ENCODE assay signal across 26 cellular contexts in the genomic region with DNA sequence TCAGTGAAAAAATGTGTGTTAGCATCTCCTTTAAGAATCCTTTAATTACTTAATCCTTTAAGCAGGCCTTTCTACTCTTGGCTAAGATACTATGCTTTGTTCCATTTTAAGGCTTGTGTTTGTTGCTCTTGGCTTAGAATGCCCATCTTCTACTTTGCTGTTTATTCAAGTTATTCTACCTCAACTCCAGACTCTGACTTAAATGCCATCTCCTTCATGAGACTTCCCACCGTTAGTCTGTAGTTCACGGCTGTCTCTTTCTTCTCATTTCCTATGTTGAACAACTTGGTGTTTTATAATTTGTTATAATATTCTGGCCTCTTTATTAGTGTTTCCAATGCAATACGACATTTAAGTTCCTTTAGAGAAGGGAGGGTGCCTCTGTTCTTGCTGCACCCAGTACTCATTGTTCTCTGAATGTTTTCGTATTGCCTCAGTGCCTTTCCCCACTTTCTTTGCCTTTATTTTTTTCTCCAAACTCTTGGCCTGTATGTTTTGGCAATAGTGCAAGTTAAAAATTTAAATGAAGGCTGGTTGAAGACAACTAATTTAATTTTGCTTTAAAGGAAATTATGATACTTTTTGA. TPM values are rescaled to one million over a fixed set of nuclear protein-coding genes. Genes with fewer than 3 reads are reported as not detected.
DNase-seq lines count a peak whose midpoint lies in the region; ATAC-seq and TF ChIP-seq lines count a peak whose summit lies in the region.
"Had no signal": no experiment of that assay in that cellular context is flagged by ENCODE, and none has a peak within 500 bp of the region (broad histone marks: within the 10 kb centered on the region; RNA-seq: fewer than 3 reads in every experiment).

No MANE protein-coding gene starts in this region.

- no peak for DNase-seq in left ventricle myocardium inferior
- no peak for DNase-seq in cardiac septum (ENCODE audit: low spot score)
- no peak for DNase-seq in central memory CD8-positive, alpha-beta T cell (ENCODE audit: low spot score in 2 of 2)
- no peak for DNase-seq in right cardiac atrium
- no peak for DNase-seq in NCI-H748 treated with DMSO at 0.1 percent for 48 hours (lab: John Stamatoyannopoulos, UW)
- DNase-seq: activated CD8-positive, alpha-beta memory T cell treated with anti-CD3 and anti-CD28 coated beads, Interleukin-2, amount 50 U/mL, for 4 hours; activated gamma-delta T cell; adrenal gland; foreskin fibroblast; hypothalamus; NCI-H1436; NCI-H2171; NCI-H69; stimulated activated CD4-positive, alpha-beta T cell treated with anti-CD3 and anti-CD28 coated beads, Interleukin-12 subunit alpha, Interleukin-12 subunit beta, amount 100 ng/mL, for 4 hours had no signal

- H3K27me3 ChIP-seq in left ventricle myocardium inferior (ENCODE audit: low read depth) (no peaks in the 10 kb centered on the region), right cardiac atrium (ENCODE audit: control insufficient read depth, insufficient read depth) (no peaks in the 10 kb centered on the region)
- H3K27me3 ChIP-seq: adrenal gland, MG63 had no signal

- H3K9me3 Mint-ChIP-seq in central memory CD8-positive, alpha-beta T cell: no peaks in the 10 kb centered on the region
- H3K9me3 Mint-ChIP-seq: neural progenitor cell had no signal

- H3K27ac ChIP-seq in left ventricle myocardium inferior (replicated peaks) (peak overlapping the region; percentile 78), right cardiac atrium (ENCODE audit: low read length) (no peak overlapping the region)
- H3K27ac ChIP-seq: neural progenitor cell, VCaP had no signal

- H3K9me3 ChIP-seq in left ventricle myocardium inferior (replicated peaks) (no peaks in the 10 kb centered on the region), right cardiac atrium (ENCODE audit: control insufficient read depth, low read length) (no peaks in the 10 kb centered on the region)
- H3K9me3 ChIP-seq: adrenal gland, MG63 had no signal

- H3K4me3 ChIP-seq in left ventricle myocardium inferior (no peak overlapping the region), right cardiac atrium (ENCODE audit: low read length) (no peak overlapping the region)
- H3K4me3 ChIP-seq: adrenal gland, lung, MG63, neural progenitor cell had no signal

- no peak for TF ChIP-seq CTCF in left ventricle myocardium inferior (IDR thresholded peaks at IDR 0.05; ENCODE audit: borderline replicate concordance)

- H3K27me3 Mint-ChIP-seq in central memory CD8-positive, alpha-beta T cell: no peaks in the 10 kb centered on the region

- H3K4me1 ChIP-seq in left ventricle myocardium inferior: peaks cover 37% of the 10 kb centered on the region
- H3K4me1 ChIP-seq in right cardiac atrium (ENCODE audit: control insufficient read depth, insufficient read depth, low read length): peaks cover 8% of the 10 kb centered on the region
- H3K4me1 ChIP-seq: adrenal gland, neural progenitor cell had no signal

- no peak for ATAC-seq in central memory CD8-positive, alpha-beta T cell (replicated peaks; ENCODE audit: extremely low read depth, poor library complexity, severe bottlenecking)
- ATAC-seq in right cardiac atrium (peak; percentile 87 to 95), GM19023 (IDR thresholded peaks at IDR 0.05; ENCODE audit: unreplicated experiment) (no peak), GM18861 (IDR thresholded peaks at IDR 0.05; ENCODE audit: unreplicated experiment) (no peak), HG02852 (IDR thresholded peaks at IDR 0.05; ENCODE audit: unreplicated experiment) (no peak)

- no peaks in the 10 kb centered on the region for H3K36me3 Mint-ChIP-seq in central memory CD8-positive, alpha-beta T cell (ENCODE audit: insufficient read depth)
- H3K36me3 Mint-ChIP-seq: CD14-positive monocyte, neural progenitor cell had no signal

- WGBS in right cardiac atrium: 46% methylated on average over 4 of the region's 4 CpGs

- intact Hi-C loops in left ventricle myocardium inferior (cut with micrococcal nuclease): no loop called here
- intact Hi-C loops in cardiac septum (cut with DNase I): no loop called here
- intact Hi-C loops in right cardiac atrium (cut with DNase I): no loop called here

- H3K4me3 Mint-ChIP-seq in central memory CD8-positive, alpha-beta T cell: no peak overlapping the region
- H3K4me3 Mint-ChIP-seq: neural progenitor cell; T-helper 1 cell treated with Interleukin-12 subunit alpha and Interleukin-12 subunit beta and Interleukin-4 antibody, amounts not matched to agents 30 μg/mL and 1 μg/mL, for 36 hours had no signal

- peak overlapping the region; percentile 1 for H3K27ac Mint-ChIP-seq in central memory CD8-positive, alpha-beta T cell (ENCODE audit: low read depth)
- H3K27ac Mint-ChIP-seq: CD14-positive monocyte, neural progenitor cell had no signal

- H3K36me3 ChIP-seq in left ventricle myocardium inferior: peaks cover 6% of the 10 kb centered on the region
- H3K36me3 ChIP-seq: adrenal gland, MG63, neural progenitor cell had no signal

- H3K4me1 Mint-ChIP-seq in central memory CD8-positive, alpha-beta T cell: peaks cover 14% of the 10 kb centered on the region
- H3K4me1 Mint-ChIP-seq: CD14-positive monocyte, neural progenitor cell had no signal

RNA-seq across cellular contexts. Expression of a gene that starts 6.1 kb away (rescaled TPM):
- 54.7 TPM for total RNA-seq in left ventricle myocardium inferior
- 45.2 TPM for total RNA-seq in cardiac septum
- 10 to 100 TPM; 65.8 to 79.5 (median 74.0) TPM for total RNA-seq in right cardiac atrium
- 71.8 TPM for polyA plus RNA-seq in right cardiac atrium

RNA-seq across cellular contexts. Expression of a gene that starts 28.8 kb away (rescaled TPM):
- total RNA-seq in left ventricle myocardium inferior: not detected
- not detected for total RNA-seq in cardiac septum
- not detected for total RNA-seq in right cardiac atrium
- polyA plus RNA-seq in right cardiac atrium: not detected
- total RNA-seq: adrenal gland, lung, OCI-LY7, pulmonary artery endothelial cell had no signal
- polyA plus RNA-seq: adrenal gland, AG04450, CD14-positive monocyte, lung had no signal

RNA-seq across cellular contexts. Expression of a gene that starts 38.5 kb away (rescaled TPM):
- total RNA-seq in left ventricle myocardium inferior (not detected), cardiac septum (not detected), right cardiac atrium (not detected)
- not detected for polyA plus RNA-seq in right cardiac atrium
- total RNA-seq: adrenal gland, lung, OCI-LY7, pulmonary artery endothelial cell had no signal
- polyA plus RNA-seq: adrenal gland, AG04450, CD14-positive monocyte, lung had no signal

RNA-seq across cellular contexts. Expression of a gene that starts 46.2 kb away (rescaled TPM):
- not detected for total RNA-seq in left ventricle myocardium inferior
- total RNA-seq in cardiac septum: not detected
- total RNA-seq in right cardiac atrium: under 1 TPM in 1 of 4 donors, not detected in 3; 0.21 TPM
- polyA plus RNA-seq in right cardiac atrium: 0.43 TPM
- total RNA-seq: adrenal gland, OCI-LY7, pulmonary artery endothelial cell had no signal
- polyA plus RNA-seq: AG04450, CD14-positive monocyte had no signal

RNA-seq across cellular contexts. Expression of a gene that starts 56.5 kb away (rescaled TPM):
- not detected for total RNA-seq in left ventricle myocardium inferior
- not detected for total RNA-seq in cardiac septum
- not detected for total RNA-seq in right cardiac atrium
- 0.14 TPM for polyA plus RNA-seq in right cardiac atrium
- total RNA-seq: OCI-LY7, pulmonary artery endothelial cell had no signal
- polyA plus RNA-seq: AG04450, CD14-positive monocyte had no signal

Comparison
In these comparisons a context has a peak if more than half of its experiments do, and no peak if none do; other contexts are left out.
1. ATAC-seq: peak in right cardiac atrium (2 of 2); none in central memory CD8-positive, alpha-beta T cell (single experiment), GM19023 (single experiment), GM18861 (single experiment) and HG02852 (single experiment).